Comparison of ENCODE assay signal across 8 cellular contexts in the genomic region with DNA sequence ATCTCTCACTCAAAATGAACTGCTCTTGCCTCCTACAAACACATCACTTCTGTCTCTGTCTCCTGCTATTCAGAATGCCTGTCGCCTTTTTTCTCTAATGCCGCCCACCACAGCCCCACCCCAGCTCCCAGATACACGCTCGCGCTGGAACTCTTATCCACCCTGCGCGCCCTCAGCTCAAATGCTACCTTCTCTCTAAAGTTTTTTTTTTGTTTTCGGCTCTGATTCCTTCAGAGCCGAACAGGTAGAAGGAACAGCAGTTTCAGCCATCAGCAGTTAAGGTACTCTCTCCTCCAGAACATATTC. TPM values are rescaled to one million over a fixed set of nuclear protein-coding genes. Genes with fewer than 3 reads are reported as not detected.
A peak's percentile ranks its signal among the peaks of the same experiment; 100 is the strongest.
DNase-seq lines count a peak whose midpoint lies in the region; ATAC-seq and TF ChIP-seq lines count a peak whose summit lies in the region.

No MANE protein-coding gene starts in this region.

- no peaks in the 10 kb centered on the region for H3K27me3 ChIP-seq in BE2C
- no peaks in the 10 kb centered on the region for H3K27me3 ChIP-seq in adrenal gland

- peak overlapping the region; percentile 33 to 94 (median 87) for H3K27ac ChIP-seq in adrenal gland

- peaks cover 59 to 67% of the 10 kb centered on the region in 2 donors for H3K4me1 Mint-ChIP-seq in immature natural killer cell
- peaks cover 16 to 36% of the 10 kb centered on the region in 2 donors for H3K4me1 Mint-ChIP-seq in stimulated activated naive B cell treated with anti-CD40 and anti-IgM and Interleukin-4, amounts not matched to agents 10 μg/mL and 1 μg/mL and 100 μg/mL, for 72 hours

- no peaks in the 10 kb centered on the region for H3K9me3 ChIP-seq in BE2C
- H3K9me3 ChIP-seq in adrenal gland (replicated peaks in 1 of 3), result no peaks in the 10 kb centered on the region

- TF ChIP-seq POLR2A in adrenal gland (IDR thresholded peaks at IDR 0.05), result no peak

- peak; percentile 1 to 5 for ATAC-seq in stimulated activated naive B cell treated with anti-CD40 and anti-IgM and Interleukin-4, amounts not matched to agents 10 μg/mL and 1 μg/mL and 100 μg/mL, for 72 hours (replicated peaks)
- ATAC-seq in HG03280 (IDR thresholded peaks at IDR 0.05; ENCODE audit: unreplicated experiment) (no peak), HG03095 (IDR thresholded peaks at IDR 0.05; ENCODE audit: unreplicated experiment) (no peak)

- H3K36me3 ChIP-seq in BE2C (no peaks in the 10 kb centered on the region), adrenal gland (replicated peaks in 1 of 2) (no peaks in the 10 kb centered on the region)

- DNase-seq in BE2C, result no peak
- DNase-seq in Kasumi-1 (lab: John Stamatoyannopoulos, UW), result peak; percentile 62 to 67
- no peak for DNase-seq in adrenal gland
- no peak for DNase-seq in immature natural killer cell
- no peak for DNase-seq in stimulated activated naive B cell treated with anti-CD40 and anti-IgM and Interleukin-4, amounts not matched to agents 10 μg/mL and 1 μg/mL and 100 μg/mL, for 72 hours
- DNase-seq in NCI-H345 (lab: John Stamatoyannopoulos, UW), result no peak

- H3K4me1 ChIP-seq in BE2C (peaks cover 3% of the 10 kb centered on the region), adrenal gland (replicated peaks in 1 of 2) (peaks cover 13 to 28% of the 10 kb centered on the region in 2 donors)

- H3K4me3 ChIP-seq in BE2C (ENCODE audit: low read depth, low read length) (peak overlapping the region; percentile 88), adrenal gland (peak overlapping the region in 3 of 4 donors; percentile 53 to 94 (median 64))

- WGBS in adrenal gland, 4 donors, result 0 to 1% (median 0%) methylated on average over 9 of the region's 9 CpGs

- peaks cover 8 to 16% (median 14%) of the 10 kb centered on the region in 3 donors for H3K27me3 Mint-ChIP-seq in immature natural killer cell (ENCODE audit: low read depth in 3 of 3)
- H3K27me3 Mint-ChIP-seq in stimulated activated naive B cell treated with anti-CD40 and anti-IgM and Interleukin-4, amounts not matched to agents 10 μg/mL and 1 μg/mL and 100 μg/mL, for 72 hours, result no peaks in the 10 kb centered on the region

- no peaks in the 10 kb centered on the region for H3K9me3 Mint-ChIP-seq in immature natural killer cell
- no peaks in the 10 kb centered on the region for H3K9me3 Mint-ChIP-seq in stimulated activated naive B cell treated with anti-CD40 and anti-IgM and Interleukin-4, amounts not matched to agents 10 μg/mL and 1 μg/mL and 100 μg/mL, for 72 hours

- intact Hi-C loops in adrenal gland (cut with DNase I), result loop anchor here (10.0 kb wide), 2 partner anchors 60 to 100 kb away; no protein-coding TSS in a partner anchor

- H3K36me3 Mint-ChIP-seq in immature natural killer cell, result no peaks in the 10 kb centered on the region
- H3K36me3 Mint-ChIP-seq in stimulated activated naive B cell treated with anti-CD40 and anti-IgM and Interleukin-4, amounts not matched to agents 10 μg/mL and 1 μg/mL and 100 μg/mL, for 72 hours, result no peaks in the 10 kb centered on the region

- peak overlapping the region; percentile 86 to 96 (median 94) for H3K4me3 Mint-ChIP-seq in immature natural killer cell
- H3K4me3 Mint-ChIP-seq in stimulated activated naive B cell treated with anti-CD40 and anti-IgM and Interleukin-4, amounts not matched to agents 10 μg/mL and 1 μg/mL and 100 μg/mL, for 72 hours, result peak overlapping the region; percentile 87 to 88

- H3K27ac Mint-ChIP-seq in immature natural killer cell, result peak overlapping the region; percentile 89 to 99 (median 95)
- peak overlapping the region; percentile 97 for H3K27ac Mint-ChIP-seq in stimulated activated naive B cell treated with anti-CD40 and anti-IgM and Interleukin-4, amounts not matched to agents 10 μg/mL and 1 μg/mL and 100 μg/mL, for 72 hours

- TF ChIP-seq CTCF in BE2C (IDR thresholded peaks at IDR 0.05; ENCODE audit: low read depth, low read length), result no peak
- no peak for TF ChIP-seq CTCF in adrenal gland (IDR thresholded peaks at IDR 0.05)

RNA-seq across cellular contexts. Expression of a gene that starts 3.9 kb away (rescaled TPM):
- polyA plus RNA-seq in BE2C (2012; ENCODE audit: insufficient read depth, insufficient read length, low read depth), result 15.8 TPM
- 10 to 100 TPM; 13.3 to 42.0 (median 26.9) TPM for total RNA-seq in adrenal gland
- polyA plus RNA-seq in adrenal gland (10 to 100 TPM in 1 of 3 donors, 1 to 10 TPM in 2; 6.4 to 30.1 (median 6.5) TPM), immature natural killer cell (10 to 100 TPM in 1 of 3 donors, 1 to 10 TPM in 2; 3.6 to 12.8 (median 8.2) TPM)

Comparison
In these comparisons a context has a peak if more than half of its experiments do, and no peak if none do; other contexts are left out.
1. DNase-seq: peak in Kasumi-1 (2 of 2); none in BE2C (single experiment), adrenal gland (0 of 7), immature natural killer cell (0 of 3), stimulated activated naive B cell treated with anti-CD40 and anti-IgM and Interleukin-4, amounts not matched to agents 10 μg/mL and 1 μg/mL and 100 μg/mL, for 72 hours (single experiment) and NCI-H345 (single experiment).
2. ATAC-seq: peak in stimulated activated naive B cell treated with anti-CD40 and anti-IgM and Interleukin-4, amounts not matched to agents 10 μg/mL and 1 μg/mL and 100 μg/mL, for 72 hours (2 of 2); none in HG03280 (single experiment) and HG03095 (single experiment).